24 cellular contexts compared by ENCODE assay signal in genomic region chr6:143857651-143858050, GRCh38. TPM values are rescaled to one million over a fixed set of nuclear protein-coding genes. Genes with fewer than 3 reads are reported as not detected.
"Had no signal": no experiment of that assay in that cellular context is flagged by ENCODE, and none has a peak within 500 bp of the region (broad histone marks: within the 10 kb centered on the region; RNA-seq: fewer than 3 reads in every experiment).

No MANE protein-coding gene starts in this region.

- H3K4me3 Mint-ChIP-seq: endodermal cell, mesothelial cell of epicardium, natural killer cell, neural crest cell had no signal

- DNase-seq: effector CD4-positive, alpha-beta T cell; endodermal cell; foreskin melanocyte; heart left ventricle; hippocampal formation; kidney glomerular epithelial cell; natural killer cell; right cardiac atrium; small intestine; stimulated activated CD4-positive, alpha-beta T cell treated with anti-CD3 and anti-CD28 coated beads, Interleukin-12 subunit alpha, Interleukin-12 subunit beta, amount 100 ng/mL, for 4 hours; stimulated activated naive CD4-positive, alpha-beta T cell; tibial artery; upper lobe of left lung; uterus had no signal

- ATAC-seq: heart left ventricle, natural killer cell, right cardiac atrium had no signal

- H3K9me3 Mint-ChIP-seq: natural killer cell had no signal

- H3K4me1 Mint-ChIP-seq: endodermal cell, mesothelial cell of epicardium, neural crest cell had no signal

- H3K27ac Mint-ChIP-seq: endodermal cell, mesothelial cell of epicardium, natural killer cell had no signal

RNA-seq across cellular contexts. Expression of gene ZC2HC1B, which starts 6.6 kb away (rescaled TPM):
- total RNA-seq: dermis microvascular lymphatic vessel endothelial cell, endodermal cell, glomerular endothelial cell, liver, mesothelial cell of epicardium, mucosa of gallbladder, myocyte, natural killer cell, neural crest cell, osteocyte, posterior vena cava, right cardiac atrium, temporal lobe, upper lobe of left lung had no signal
